ENCODE assay signal across 8 cellular contexts in the genomic region with DNA sequence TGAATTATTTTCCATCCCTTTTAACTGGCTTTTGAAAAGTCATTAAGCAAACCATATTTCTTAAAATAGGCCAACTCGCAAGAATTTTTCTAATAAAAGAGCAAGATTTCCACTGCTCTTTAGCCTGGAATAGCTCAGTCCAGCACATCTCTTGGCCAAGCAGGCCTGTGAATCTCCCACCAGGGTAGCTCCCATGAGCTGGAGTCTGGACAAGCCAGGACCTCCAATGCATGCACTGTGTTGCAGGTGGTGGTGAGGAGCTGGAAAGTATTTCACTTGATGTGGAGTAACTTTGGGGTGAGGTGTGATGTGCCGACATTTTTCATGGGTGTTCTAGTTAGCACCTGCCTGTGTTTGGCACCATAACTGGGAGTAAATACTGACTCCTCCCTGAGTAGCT.
"Had no signal": no experiment of that assay in that cellular context is flagged by ENCODE, and none has a peak within 500 bp of the region (broad histone marks: within the 10 kb centered on the region; RNA-seq: fewer than 3 reads in every experiment).

No MANE protein-coding gene starts in this region.

- H3K4me1 Mint-ChIP-seq: IgD-negative memory B cell had no signal

- H3K36me3 Mint-ChIP-seq: IgD-negative memory B cell had no signal

- H3K4me3 ChIP-seq: GM23248 had no signal

- H3K27ac ChIP-seq: GM23248 had no signal

- H3K27ac Mint-ChIP-seq: H9 had no signal

- FAIRE-seq: H1, H54, HepG2 had no signal

- H3K27me3 Mint-ChIP-seq: IgD-negative memory B cell had no signal

- H3K4me3 Mint-ChIP-seq: H9 had no signal

- DNase-seq: GM23248, H9, HCEC 1CT, KBM-7 had no signal

- H2AFZ ChIP-seq: GM23248 had no signal

- ATAC-seq: HepG2 had no signal
